8 cellular contexts compared by ENCODE assay signal in genomic region chr12:122888232-122888752, GRCh38. TPM values are rescaled to one million over a fixed set of nuclear protein-coding genes. Genes with fewer than 3 reads are reported as not detected.
A peak's percentile ranks its signal among the peaks of the same experiment; 100 is the strongest.
DNase-seq lines count a peak whose midpoint lies in the region; ATAC-seq and TF ChIP-seq lines count a peak whose summit lies in the region.

No MANE protein-coding gene starts in this region.

- H3K9me3 ChIP-seq in AG04450 (ENCODE audit: control insufficient read depth, insufficient read depth, low read length) (no peaks in the 10 kb centered on the region), endocrine pancreas (ENCODE audit: control insufficient read depth, low read length) (no peaks in the 10 kb centered on the region), mucosa of rectum (ENCODE audit: control insufficient read depth in 2 of 2, low read length in 2 of 2) (no peaks in the 10 kb centered on the region), aorta (ENCODE audit: control insufficient read depth, low read length) (no peaks in the 10 kb centered on the region)

- intact Hi-C loops in aorta (cut with DNase I), result no loop called here

- POLR2A ChIA-PET in AG04450 (lab: Yijun Ruan, JAX), result interaction anchor here (1.0 kb wide), 1 partner anchor 344 kb away, joined by 3 read pairs; the partner anchor contains the start of gene MPHOSPH9

- ATAC-seq in GM21515 (IDR thresholded peaks at IDR 0.05; ENCODE audit: unreplicated experiment) (peak; percentile 38), aorta (ENCODE audit: low FRiP score) (peak; percentile 70)
- peak; percentile 43 to 51 for ATAC-seq in activated CD4-positive, CD25-positive, alpha-beta regulatory T cell treated with anti-CD3 and anti-CD28 coated beads, Interleukin-2, amount 50 U/mL, for 24 hours

- 35 to 44% methylated on average over 12 of the region's 12 CpGs for WGBS in aorta, 2 donors

- H3K36me3 ChIP-seq in endocrine pancreas (ENCODE audit: control insufficient read depth, insufficient read depth, low read length) (no peaks in the 10 kb centered on the region), mucosa of rectum (ENCODE audit: control insufficient read depth in 2 of 2, insufficient read depth in 2 of 2, low read length in 2 of 2) (no peaks in the 10 kb centered on the region), aorta (ENCODE audit: control insufficient read depth in 1 of 2, insufficient read depth in 2 of 2, low read length in 1 of 2) (no peaks in the 10 kb centered on the region)

- no peak for DNase-seq in AG04450 (ENCODE audit: low read depth, low spot score)
- peak; percentile 20 for DNase-seq in NCI-H2081 treated with DMSO at 0.1 percent for 48 hours (lab: John Stamatoyannopoulos, UW)
- no peak for DNase-seq in aorta
- DNase-seq in dedifferentiated amniotic fluid mesenchymal stem cell (ENCODE audit: extremely low spot score), result no peak

- H3K9ac ChIP-seq in endocrine pancreas (ENCODE audit: control insufficient read depth, insufficient read depth, low read length), result no peak overlapping the region
- H3K9ac ChIP-seq in mucosa of rectum (ENCODE audit: low read depth in 1 of 2, low read length in 2 of 2), result peak overlapping the region; percentile 71 to 72

- H3K4me3 ChIP-seq in AG04450 (ENCODE audit: low read depth, low read length) (no peak overlapping the region), endocrine pancreas (ENCODE audit: control insufficient read depth, insufficient read depth, low read length) (peak overlapping the region; percentile 56), mucosa of rectum (ENCODE audit: low read length in 2 of 2) (peak overlapping the region; percentile 66 to 73), aorta (ENCODE audit: low read length in 2 of 2) (no peak overlapping the region)

- CTCF ChIA-PET in AG04450 (lab: Charles Lee), result no interaction called here

- TF ChIP-seq CTCF in AG04450 (IDR thresholded peaks at IDR 0.05; ENCODE audit: low read depth, low read length), result no peak

- H3K27me3 ChIP-seq in AG04450 (ENCODE audit: control insufficient read depth, insufficient read depth, low read length) (no peaks in the 10 kb centered on the region), endocrine pancreas (ENCODE audit: control insufficient read depth, insufficient read depth, low read length) (no peaks in the 10 kb centered on the region), mucosa of rectum (ENCODE audit: control insufficient read depth in 2 of 2, insufficient read depth in 2 of 2, low read length in 2 of 2) (no peaks in the 10 kb centered on the region), aorta (ENCODE audit: control insufficient read depth in 1 of 2, insufficient read depth in 2 of 2, low read length in 1 of 2) (no peaks in the 10 kb centered on the region)

- H3K4me1 ChIP-seq in endocrine pancreas (ENCODE audit: control insufficient read depth, insufficient read depth, low read length) (peaks cover 29% of the 10 kb centered on the region), mucosa of rectum (ENCODE audit: control insufficient read depth in 2 of 2, insufficient read depth in 2 of 2, low read length in 2 of 2) (peaks cover 69 to 84% of the 10 kb centered on the region in 2 donors), aorta (ENCODE audit: control insufficient read depth in 1 of 2, insufficient read depth in 2 of 2, low read length in 2 of 2) (peaks cover 0 to 29% of the 10 kb centered on the region in 2 donors)

- H3K27ac ChIP-seq in AG04450 (ENCODE audit: low read depth, low read length) (peak overlapping the region; percentile 85), mucosa of rectum (ENCODE audit: low read depth in 2 of 2, low read length in 2 of 2) (peak overlapping the region; percentile 94 to 96), aorta (ENCODE audit: low read depth in 1 of 2, low read length in 2 of 2) (peak overlapping the region in 1 of 2 donors; percentile 39)

RNA-seq across cellular contexts. Expression of gene VPS37B, which starts 7.6 kb away (rescaled TPM):
- 23.9 and 24.5 TPM in 2 replicates for polyA plus RNA-seq in AG04450 (2011; rRNA removed)
- polyA minus RNA-seq in AG04450 (2011; rRNA and poly(A)+ RNA removed), result 16.0 and 17.6 TPM in 2 replicates
- 10 to 100 TPM; 27.1 to 36.4 TPM for total RNA-seq in aorta
- polyA plus RNA-seq in aorta, result 10 to 100 TPM in 1 of 2 donors, 1 to 10 TPM in 1; 7.4 to 17.6 TPM

RNA-seq across cellular contexts. Expression of gene HIP1R, which starts 53.0 kb away (rescaled TPM):
- polyA plus RNA-seq in AG04450 (2011; rRNA removed) (7.2 and 10.7 TPM in 2 replicates), aorta (100 to 1,000 TPM in 1 of 2 donors, 10 to 100 TPM in 1; 33.7 to 101 TPM)
- 11.3 and 20.1 TPM in 2 replicates for polyA minus RNA-seq in AG04450 (2011; rRNA and poly(A)+ RNA removed)
- total RNA-seq in aorta, result 10 to 100 TPM; 25.4 to 26.6 TPM

Comparison
In these comparisons a context has a peak if more than half of its experiments do, and no peak if none do; other contexts are left out.
1. H3K4me3 ChIP-seq: peak in endocrine pancreas (single experiment) and mucosa of rectum (2 of 2); none in AG04450 (single experiment) and aorta (0 of 2).
2. Peak in every context shown above with its lines, with median percentiles within 50 percentile points of each other: ATAC-seq.